18 cellular contexts compared by ENCODE assay signal in genomic region chr9:137750007-137750406, GRCh38.
DNase-seq lines count a peak whose midpoint lies in the region; ATAC-seq, FAIRE-seq and TF ChIP-seq lines count a peak whose summit lies in the region.
"Had no signal": no experiment of that assay in that cellular context is flagged by ENCODE, and none has a peak within 500 bp of the region (broad histone marks: within the 10 kb centered on the region; RNA-seq: fewer than 3 reads in every experiment).

No MANE protein-coding gene starts in this region.

- intact Hi-C loops in IMR-90 (cut with micrococcal nuclease): no loop called here

- no peaks in the 10 kb centered on the region for H3K4me1 ChIP-seq in CD4-positive, CD25-positive, alpha-beta regulatory T cell (ENCODE audit: control insufficient read depth, insufficient read depth, low read length, poor library complexity, severe bottlenecking)
- H3K4me1 ChIP-seq in IMR-90 (ENCODE audit: control insufficient read depth, insufficient read depth, low read length) (peaks cover 2% of the 10 kb centered on the region; the same call in 1 of the 2 replicates), H1 (replicated peaks in 1 of 4; ENCODE audit: control insufficient read depth in 3 of 4, insufficient read depth in 4 of 4, low read length in 3 of 4) (peaks cover 3 to 4% (median 3%) of the 10 kb centered on the region in 4 experiments; a peak in 5 of 7 replicates)

- no peaks in the 10 kb centered on the region for H3K27me3 ChIP-seq in CD4-positive, CD25-positive, alpha-beta regulatory T cell (ENCODE audit: control insufficient read depth, insufficient read depth, low read length)
- no peaks in the 10 kb centered on the region for H3K27me3 ChIP-seq in IMR-90 (ENCODE audit: control insufficient read depth, insufficient read depth, low read length)
- no peaks in the 10 kb centered on the region for H3K27me3 ChIP-seq in H1 (replicated peaks in 1 of 4; ENCODE audit: control insufficient read depth in 3 of 4, extremely low read depth in 1 of 4, insufficient read depth in 3 of 4, low read length in 3 of 4)
- H3K27me3 ChIP-seq: MG63 had no signal

- H4K5ac ChIP-seq in IMR-90 (ENCODE audit: low read depth, low read length) (no peak overlapping the region), H1 (ENCODE audit: insufficient read length, low read depth, low read length) (no peak overlapping the region)

- peaks cover 0 to 2% (median 0%) of the 10 kb centered on the region in 7 donors for H3K9me3 Mint-ChIP-seq in CD4-positive, CD25-positive, alpha-beta regulatory T cell
- H3K9me3 Mint-ChIP-seq in stimulated activated effector memory CD8-positive, alpha-beta T cell treated with anti-CD3 and anti-CD28 coated beads, Interleukin-12 subunit alpha, Interleukin-12 subunit beta, amount 100 ng/mL, for 72 hours: no peaks in the 10 kb centered on the region

- dilution Hi-C loops in IMR-90 (cut with HindIII; ENCODE audit: low sequenced_read_pairs, unreplicated experiment): no loop called here

- H2BK20ac ChIP-seq in IMR-90 (ENCODE audit: low read depth, low read length) (no peak overlapping the region), H1 (ENCODE audit: low read length) (no peak overlapping the region)

- POLR2A ChIA-PET in IMR-90 (lab: Charles Lee; ENCODE audit: unreplicated experiment) (no interaction called here), H1 (lab: Charles Lee; ENCODE audit: partially characterized antibody) (interaction anchor here (1.4 kb wide), 1 partner anchor 10 kb away, joined by 7 read pairs; no protein-coding TSS in a partner anchor)

- peaks cover 48% of the 10 kb centered on the region for H3K36me3 ChIP-seq in CD4-positive, CD25-positive, alpha-beta regulatory T cell (ENCODE audit: control insufficient read depth, insufficient read depth, low read length)
- H3K36me3 ChIP-seq in IMR-90 (ENCODE audit: control insufficient read depth, insufficient read depth, low read length) (peaks cover 36% of the 10 kb centered on the region), H1 (ENCODE audit: control insufficient read depth in 2 of 4, insufficient read depth in 4 of 4, low read length in 3 of 4) (peaks cover 4 to 20% (median 10%) of the 10 kb centered on the region in 4 experiments; a peak in 6 of 8 replicates)

- H3K27me3 Mint-ChIP-seq in CD4-positive, CD25-positive, alpha-beta regulatory T cell: no peaks in the 10 kb centered on the region
- H3K27me3 Mint-ChIP-seq: CD4-positive, alpha-beta memory T cell had no signal

- H3K79me2 ChIP-seq in H1 (ENCODE audit: control insufficient read depth in 1 of 2, insufficient read depth in 2 of 2, low read length in 2 of 2): peaks cover 0 to 19% of the 10 kb centered on the region in 2 experiments; a peak in 1 of 4 replicates

- TF ChIP-seq EP300 in H1 (IDR thresholded peaks at IDR 0.05; ENCODE audit: borderline replicate concordance in 1 of 2, low read depth in 2 of 2, low read length in 2 of 2): no peak

- H3K79me1 ChIP-seq in IMR-90 (ENCODE audit: low read depth in 1 of 2, low read length in 2 of 2) (peaks cover 18 to 63% of the 10 kb centered on the region in 2 experiments; a peak in 3 of 4 replicates), H1 (ENCODE audit: low read depth, low read length) (peaks cover 4% of the 10 kb centered on the region)

- no peak for DNase-seq in CD4-positive, CD25-positive, alpha-beta regulatory T cell
- DNase-seq in IMR-90: no peak
- DNase-seq in H1 (ENCODE audit: low read depth in 1 of 2, low spot score in 2 of 2): no peak
- no peak for DNase-seq in stimulated activated effector memory CD8-positive, alpha-beta T cell treated with anti-CD3 and anti-CD28 coated beads, Interleukin-12 subunit alpha, Interleukin-12 subunit beta, amount 100 ng/mL, for 72 hours (ENCODE audit: low spot score in 2 of 2)
- no peak for DNase-seq in foreskin melanocyte
- DNase-seq: Calu3; CD4-positive, alpha-beta memory T cell; GF-D8; MG63; NCI-H1092; NCI-H1436 treated with DMSO at 0.1 percent for 48 hours; NCI-H2029; NCI-H345; NCI-H524 treated with DMSO at 0.1 percent for 48 hours; PC-3; RPMI8226 had no signal

- no CpG with 5 or more reads among the region's 3 CpGs for WGBS in IMR-90 (ENCODE audit: extremely low coverage in 2 of 2, insufficient read length in 1 of 2), 2 experiments
- 74% methylated on average over 3 of the region's 3 CpGs; no CpG with 5 or more reads in 1 of the 2 experiments for WGBS in H1 (ENCODE audit: extremely low coverage in 1 of 2, insufficient coverage in 1 of 2, insufficient read length in 1 of 2, insufficient replicate concordance in 2 of 2, low coverage in 1 of 2, low lambda C conversion rate in 2 of 2, missing lambda C conversion rate in 1 of 2), 2 experiments

- H4K20me1 ChIP-seq in IMR-90 (ENCODE audit: insufficient read depth, low read length) (peaks cover 9% of the 10 kb centered on the region; the same call in 1 of the 2 replicates), H1 (replicated peaks in 1 of 2; ENCODE audit: control insufficient read depth in 1 of 2, insufficient read depth in 2 of 2, low read length in 2 of 2) (peaks cover 2 to 3% of the 10 kb centered on the region in 2 experiments)

- TF ChIP-seq POLR2A in IMR-90 (IDR thresholded peaks at IDR 0.05; ENCODE audit: low read depth, low read length) (no peak), H1 (IDR thresholded peaks at IDR 0.05; ENCODE audit: control extremely low read depth in 1 of 2, low read depth in 2 of 2, low read length in 2 of 2) (no peak)

- ATAC-seq in CD4-positive, CD25-positive, alpha-beta regulatory T cell (ENCODE audit: low read depth in 2 of 2): no peak
- ATAC-seq in IMR-90 (ENCODE audit: low read depth): no peak
- no peak for ATAC-seq in stimulated activated effector memory CD8-positive, alpha-beta T cell treated with anti-CD3 and anti-CD28 coated beads, Interleukin-12 subunit alpha, Interleukin-12 subunit beta, amount 100 ng/mL, for 72 hours
- no peak for ATAC-seq in HG03439 (IDR thresholded peaks at IDR 0.05; ENCODE audit: unreplicated experiment)
- no peak for ATAC-seq in HG03520 (IDR thresholded peaks at IDR 0.05; ENCODE audit: unreplicated experiment)
- ATAC-seq: PC-3 had no signal

- no peak overlapping the region for H2BK5ac ChIP-seq in IMR-90 (ENCODE audit: low read depth, low read length, poor library complexity, severe bottlenecking)
- H2BK5ac ChIP-seq in H1 (ENCODE audit: low read depth, low read length): no peak overlapping the region

- H3K36me3 Mint-ChIP-seq in CD4-positive, CD25-positive, alpha-beta regulatory T cell: peaks cover 42% of the 10 kb centered on the region
- peaks cover 87% of the 10 kb centered on the region for H3K36me3 Mint-ChIP-seq in stimulated activated effector memory CD8-positive, alpha-beta T cell treated with anti-CD3 and anti-CD28 coated beads, Interleukin-12 subunit alpha, Interleukin-12 subunit beta, amount 100 ng/mL, for 72 hours

- TF ChIP-seq CTCF in IMR-90 (conservative IDR thresholded peaks at IDR 0.05; ENCODE audit: low read depth, low read length) (no peak), H1 (IDR thresholded peaks at IDR 0.05; ENCODE audit: control extremely low read depth in 1 of 3, insufficient read depth in 1 of 3, low read depth in 1 of 3, low read length in 3 of 3) (no peak)

- H3K4me2 ChIP-seq in IMR-90 (ENCODE audit: low read depth, low read length) (no peak overlapping the region), H1 (ENCODE audit: insufficient read depth in 1 of 2, low read depth in 2 of 2, low read length in 2 of 2) (no peak overlapping the region)

- no peak overlapping the region for H2BK15ac ChIP-seq in IMR-90 (ENCODE audit: low read depth, low read length)
- H2BK15ac ChIP-seq in H1 (ENCODE audit: low read length): no peak overlapping the region

- no peak overlapping the region for H3K4me3 ChIP-seq in CD4-positive, CD25-positive, alpha-beta regulatory T cell (ENCODE audit: low read depth, low read length)
- H3K4me3 ChIP-seq in IMR-90 (ENCODE audit: insufficient read depth, low read depth, low read length) (no peak overlapping the region), H1 (ENCODE audit: extremely low read depth in 1 of 4, insufficient read depth in 2 of 4, low read depth in 3 of 4, low read length in 4 of 4) (no peak overlapping the region)
- H3K4me3 ChIP-seq: MG63 had no signal

- H4K8ac ChIP-seq in IMR-90 (ENCODE audit: low read depth in 2 of 2, low read length in 2 of 2) (no peak overlapping the region), H1 (ENCODE audit: extremely low read depth, insufficient read depth, low read length) (no peak overlapping the region)

- peaks cover 9 to 18% (median 12%) of the 10 kb centered on the region in 4 donors for H3K4me1 Mint-ChIP-seq in CD4-positive, CD25-positive, alpha-beta regulatory T cell
- H3K4me1 Mint-ChIP-seq in stimulated activated effector memory CD8-positive, alpha-beta T cell treated with anti-CD3 and anti-CD28 coated beads, Interleukin-12 subunit alpha, Interleukin-12 subunit beta, amount 100 ng/mL, for 72 hours: peaks cover 19% of the 10 kb centered on the region

- no peak overlapping the region for H3K14ac ChIP-seq in IMR-90 (replicated peaks; ENCODE audit: low read depth, low read length)
- no peak overlapping the region for H3K14ac ChIP-seq in H1 (ENCODE audit: insufficient read length)

- H4K91ac ChIP-seq in IMR-90 (ENCODE audit: insufficient read depth, low read depth, low read length) (no peak overlapping the region), H1 (replicated peaks; ENCODE audit: insufficient read length, low read length) (no peak overlapping the region)

- no peak overlapping the region for H3K27ac ChIP-seq in CD4-positive, CD25-positive, alpha-beta regulatory T cell (ENCODE audit: insufficient read depth, low read length, poor library complexity, severe bottlenecking)
- H3K27ac ChIP-seq in IMR-90 (ENCODE audit: insufficient read depth, low read length) (no peak overlapping the region), H1 (ENCODE audit: low read depth, low read length) (no peak overlapping the region)

- H3K9me1 ChIP-seq in IMR-90 (ENCODE audit: insufficient read depth, low read length): peaks cover 14% of the 10 kb centered on the region

- no peak overlapping the region for H3K23ac ChIP-seq in IMR-90 (ENCODE audit: low read depth, low read length)
- no peak overlapping the region for H3K23ac ChIP-seq in H1 (ENCODE audit: insufficient read length)

- H3K4me3 Mint-ChIP-seq in CD4-positive, CD25-positive, alpha-beta regulatory T cell: no peak overlapping the region
- no peak overlapping the region for H3K4me3 Mint-ChIP-seq in stimulated activated effector memory CD8-positive, alpha-beta T cell treated with anti-CD3 and anti-CD28 coated beads, Interleukin-12 subunit alpha, Interleukin-12 subunit beta, amount 100 ng/mL, for 72 hours
- H3K4me3 Mint-ChIP-seq: CD4-positive, alpha-beta memory T cell had no signal

- FAIRE-seq in H1 (lab: Jason Lieb, UNC): no peak

- no peak overlapping the region for H3K9ac ChIP-seq in IMR-90 (ENCODE audit: low read depth, low read length)
- no peak overlapping the region for H3K9ac ChIP-seq in H1 (replicated peaks in 1 of 4; ENCODE audit: extremely low read depth in 1 of 4, low read depth in 3 of 4, low read length in 3 of 4)

- BruUV-seq in IMR-90 (replicated peaks; lab: Mats Ljungman, UMichigan): no TSS peak

- no peak overlapping the region for H2AK5ac ChIP-seq in IMR-90 (ENCODE audit: low read depth, low read length)
- no peak overlapping the region for H2AK5ac ChIP-seq in H1 (ENCODE audit: low read depth, low read length)

- no peak overlapping the region for H2AK9ac ChIP-seq in IMR-90 (replicated peaks; ENCODE audit: low read depth, low read length, poor library complexity)

- CTCF ChIA-PET in IMR-90 (lab: Yijun Ruan, JAX) (interaction anchor here (0.7 kb wide), 1 partner anchor 13 kb away, joined by 3 read pairs; no protein-coding TSS in a partner anchor), H1 (lab: Charles Lee; ENCODE audit: partially characterized antibody) (interaction anchor here (0.5 to 1.8 kb wide), 7 partner anchors 9 to 169 kb away, joined by 3 to 5 read pairs (median 4); no protein-coding TSS in a partner anchor)

- peak overlapping the region in 2 of 3 donors; percentile 32 to 58 for H3K27ac Mint-ChIP-seq in CD4-positive, CD25-positive, alpha-beta regulatory T cell
- peak overlapping the region; percentile 66 for H3K27ac Mint-ChIP-seq in stimulated activated effector memory CD8-positive, alpha-beta T cell treated with anti-CD3 and anti-CD28 coated beads, Interleukin-12 subunit alpha, Interleukin-12 subunit beta, amount 100 ng/mL, for 72 hours

- H2BK120ac ChIP-seq in IMR-90 (ENCODE audit: low read depth, low read length): no peak overlapping the region
- no peak overlapping the region for H2BK120ac ChIP-seq in H1 (replicated peaks; ENCODE audit: low read depth, low read length)

- H3K4ac ChIP-seq in IMR-90 (ENCODE audit: low read depth, low read length): no peak overlapping the region
- no peak overlapping the region for H3K4ac ChIP-seq in H1 (replicated peaks; ENCODE audit: insufficient read length, low read depth, low read length)

- H2BK12ac ChIP-seq in H1 (ENCODE audit: low read depth, low read length): no peak overlapping the region

- TF ChIP-seq RAD21 in IMR-90 (IDR thresholded peaks at IDR 0.05; ENCODE audit: low read length): no peak
- no peak for TF ChIP-seq RAD21 in H1 (IDR thresholded peaks at IDR 0.05 in 1 of 2, conservative IDR thresholded peaks at IDR 0.05 in 1 of 2; ENCODE audit: low read depth in 2 of 2, low read length in 2 of 2)

- no peaks in the 10 kb centered on the region for H3K9me3 ChIP-seq in CD4-positive, CD25-positive, alpha-beta regulatory T cell (ENCODE audit: control insufficient read depth in 2 of 2, low read length in 2 of 2)
- peaks cover 4% of the 10 kb centered on the region; the same call in 1 of the 2 replicates for H3K9me3 ChIP-seq in IMR-90 (ENCODE audit: control insufficient read depth, insufficient read depth, low read length)
- no peaks in the 10 kb centered on the region for H3K9me3 ChIP-seq in H1 (ENCODE audit: insufficient read depth in 2 of 2, low read depth in 1 of 2, low read length in 1 of 2)

- H3K56ac ChIP-seq in IMR-90 (ENCODE audit: extremely low read depth, insufficient read depth, low read length) (no peak overlapping the region), H1 (replicated peaks; ENCODE audit: insufficient read length, low read depth, low read length) (no peak overlapping the region)

- H3K23me2 ChIP-seq in H1 (ENCODE audit: low read depth, low read length): no peaks in the 10 kb centered on the region

- H2AFZ ChIP-seq in IMR-90 (replicated peaks; ENCODE audit: low read length, poor library complexity) (no peak overlapping the region), H1 (ENCODE audit: low read length) (no peak overlapping the region)

- in situ Hi-C loops in IMR-90 (cut with MboI; ENCODE audit: low sequenced_read_pairs): no loop called here

- H3K18ac ChIP-seq in IMR-90 (ENCODE audit: low read depth, low read length) (no peak overlapping the region), H1 (ENCODE audit: extremely low read depth, low read length) (no peak overlapping the region)
